Comparison of ENCODE assay signal across 1 cellular context in genomic region chrX:85627363-85627762, GRCh38.
TF ChIP-seq lines count a peak whose summit lies in the region.

No MANE protein-coding gene starts in this region.

TF ChIP-seq in GM23338, 12 proteins besides CTCF, POLR2A, EP300 and RAD21 (continued from another document):
- TF ChIP-seq ETS1 (IDR thresholded peaks at IDR 0.05) = no peak
- no peak for TF ChIP-seq POLR2AphosphoS5 (IDR thresholded peaks at IDR 0.05; ENCODE audit: low read depth)
TF ChIP-seq in GM23338: peak in this region for 0.
